ENCODE assay signal across 9 cellular contexts in the genomic region with DNA sequence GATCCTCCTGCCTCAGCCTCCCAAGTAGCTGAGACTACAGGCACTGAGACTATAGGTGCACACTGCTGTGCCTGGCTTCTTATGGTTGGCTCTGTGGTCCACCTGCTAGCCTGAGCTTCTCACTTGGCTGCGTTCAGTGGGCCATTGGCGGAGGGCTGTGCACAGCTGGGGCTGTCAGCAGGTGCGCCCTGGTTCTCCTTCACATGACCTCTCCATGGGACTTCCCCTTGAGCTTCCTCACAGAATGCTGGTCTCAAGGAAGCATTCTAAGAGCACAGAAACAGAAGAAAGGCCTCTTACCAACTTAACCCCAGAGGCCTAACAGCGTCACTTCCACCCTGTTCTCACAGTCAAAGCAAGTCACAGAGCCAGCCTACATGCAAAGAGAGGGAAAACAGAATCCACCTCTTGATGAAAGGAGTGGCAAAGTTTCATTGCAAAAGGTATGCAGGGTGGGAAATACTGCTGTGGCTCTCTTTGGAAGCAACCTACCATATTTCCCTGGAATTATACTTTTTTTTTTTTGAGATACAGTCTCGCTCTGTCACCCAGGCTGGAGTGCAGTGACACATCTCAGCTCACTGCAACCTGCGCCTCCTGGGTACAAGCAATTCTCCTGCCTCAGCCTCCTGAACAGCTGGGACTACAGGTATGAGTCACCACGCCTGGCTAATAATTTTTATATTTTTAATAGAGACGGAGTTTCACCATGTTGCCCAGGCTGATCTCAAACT. TPM values are rescaled to one million over a fixed set of nuclear protein-coding genes. Genes with fewer than 3 reads are reported as not detected.
A peak's percentile ranks its signal among the peaks of the same experiment; 100 is the strongest.
DNase-seq lines count a peak whose midpoint lies in the region; ATAC-seq and TF ChIP-seq lines count a peak whose summit lies in the region.
"Had no signal": no experiment of that assay in that cellular context is flagged by ENCODE, and none has a peak within 500 bp of the region (broad histone marks: within the 10 kb centered on the region; RNA-seq: fewer than 3 reads in every experiment).

No MANE protein-coding gene starts in this region.

- no peaks in the 10 kb centered on the region for H4K20me1 ChIP-seq in OCI-LY1 (ENCODE audit: insufficient read depth, low read length)

- no peaks in the 10 kb centered on the region for H3K9me3 ChIP-seq in OCI-LY1 (ENCODE audit: low read length)
- H3K9me3 ChIP-seq: upper lobe of left lung had no signal

- H3K9me2 ChIP-seq in OCI-LY1 (ENCODE audit: low read depth, low read length), result no peaks in the 10 kb centered on the region

- peak overlapping the region; percentile 37; the same call in 1 of the 2 replicates for H3K4me2 ChIP-seq in OCI-LY1 (ENCODE audit: low read length)

- no peaks in the 10 kb centered on the region for H3F3A ChIP-seq in OCI-LY1 (ENCODE audit: insufficient read depth, low read length)

- peak; percentile 53 for DNase-seq in activated CD4-positive, alpha-beta T cell treated with anti-CD3 and anti-CD28 coated beads for 36 hours
- no peak for DNase-seq in activated CD4-positive, alpha-beta T cell treated with anti-CD3 and anti-CD28 coated beads, Interleukin-2, amount 50 U/mL, for 4 hours
- DNase-seq in stimulated activated CD4-positive, alpha-beta T cell treated with anti-CD3 and anti-CD28 coated beads, Interleukin-4, amount 100 ng/mL, for 24 hours, result peak; percentile 29
- DNase-seq in NCI-H345 (lab: John Stamatoyannopoulos, UW) (no peak), immature natural killer cell (no peak), left lobe of liver (ENCODE audit: low spot score) (no peak)
- DNase-seq: upper lobe of left lung had no signal

- CTCF ChIA-PET in activated CD4-positive, alpha-beta T cell treated with anti-CD3 and anti-CD28 coated beads for 36 hours (lab: Charles Lee), result interaction anchor here (0.6 to 1.6 kb wide), 3 partner anchors 21 to 194 kb away, joined by 3 to 7 read pairs (median 4); partner anchors contain the start of genes MPHOSPH9 and MTRFR

- POLR2A ChIA-PET in activated CD4-positive, alpha-beta T cell treated with anti-CD3 and anti-CD28 coated beads for 36 hours (lab: Charles Lee), result interaction anchor here (0.6 to 2.4 kb wide), 4 partner anchors 10 to 125 kb away, joined by 4 to 7 read pairs (median 5); partner anchors contain the start of gene KMT5A

- H3K9me3 Mint-ChIP-seq in activated CD4-positive, alpha-beta T cell treated with anti-CD3 and anti-CD28 coated beads for 36 hours (ENCODE audit: low read depth), result no peaks in the 10 kb centered on the region
- no peaks in the 10 kb centered on the region for H3K9me3 Mint-ChIP-seq in immature natural killer cell

- no peaks in the 10 kb centered on the region for H3K27me3 ChIP-seq in OCI-LY1 (ENCODE audit: insufficient read depth, low read length)
- H3K27me3 ChIP-seq: upper lobe of left lung had no signal

- H2AFZ ChIP-seq in OCI-LY1 (ENCODE audit: low read length), result no peak overlapping the region

- H3K4me1 Mint-ChIP-seq in activated CD4-positive, alpha-beta T cell treated with anti-CD3 and anti-CD28 coated beads for 36 hours, result peaks cover 35% of the 10 kb centered on the region
- H3K4me1 Mint-ChIP-seq in immature natural killer cell, result peaks cover 4 to 7% of the 10 kb centered on the region in 2 donors

- intact Hi-C loops in activated CD4-positive, alpha-beta T cell treated with anti-CD3 and anti-CD28 coated beads for 36 hours (cut with DNase I, micrococcal nuclease), result loop anchor here (1.0 to 5.0 kb wide), 2 partner anchors 38 to 155 kb away; partner anchors contain the start of gene TMED2 (in 1 of the 2)

- H3K27ac Mint-ChIP-seq in activated CD4-positive, alpha-beta T cell treated with anti-CD3 and anti-CD28 coated beads for 36 hours, result peak overlapping the region; percentile 84
- no peak overlapping the region for H3K27ac Mint-ChIP-seq in immature natural killer cell

- no peak overlapping the region for H3K9ac ChIP-seq in OCI-LY1 (ENCODE audit: low read length)

- ATAC-seq in activated CD4-positive, alpha-beta T cell treated with anti-CD3 and anti-CD28 coated beads for 36 hours, result peak; percentile 79
- ATAC-seq in HG02610 (IDR thresholded peaks at IDR 0.05; ENCODE audit: unreplicated experiment) (peak; percentile 93), left lobe of liver (no peak)

- peaks cover 55% of the 10 kb centered on the region for H3K36me3 Mint-ChIP-seq in activated CD4-positive, alpha-beta T cell treated with anti-CD3 and anti-CD28 coated beads for 36 hours (ENCODE audit: low read depth)
- peaks cover 5 to 15% (median 9%) of the 10 kb centered on the region in 3 donors for H3K36me3 Mint-ChIP-seq in immature natural killer cell

- peak overlapping the region; percentile 40 for H3K4me3 Mint-ChIP-seq in activated CD4-positive, alpha-beta T cell treated with anti-CD3 and anti-CD28 coated beads for 36 hours
- no peak overlapping the region for H3K4me3 Mint-ChIP-seq in immature natural killer cell

- H3K79me2 ChIP-seq in OCI-LY1 (ENCODE audit: insufficient read depth, low read length), result no peaks in the 10 kb centered on the region

- no peak for TF ChIP-seq CTCF in OCI-LY1 (IDR thresholded peaks at IDR 0.05; ENCODE audit: low read length)

- H3K4me1 ChIP-seq in OCI-LY1 (ENCODE audit: insufficient read depth, low read length, severe bottlenecking), result peaks cover 38% of the 10 kb centered on the region

- H3K36me3 ChIP-seq in OCI-LY1 (ENCODE audit: insufficient read depth, low read length), result peaks cover 15% of the 10 kb centered on the region

- peak overlapping the region; percentile 81 for H3K27ac ChIP-seq in OCI-LY1 (ENCODE audit: low read depth, low read length, poor library complexity, severe bottlenecking)

- no peak overlapping the region for H3K4me3 ChIP-seq in OCI-LY1 (ENCODE audit: low read depth, low read length, poor library complexity, severe bottlenecking)
- H3K4me3 ChIP-seq: upper lobe of left lung had no signal

- no peaks in the 10 kb centered on the region for H3K27me3 Mint-ChIP-seq in activated CD4-positive, alpha-beta T cell treated with anti-CD3 and anti-CD28 coated beads for 36 hours
- H3K27me3 Mint-ChIP-seq in immature natural killer cell (ENCODE audit: low read depth in 3 of 3), result no peaks in the 10 kb centered on the region

RNA-seq across cellular contexts. Expression of gene RILPL2, which starts 9.3 kb away (rescaled TPM):
- 10 to 100 TPM; 10.4 to 12.1 TPM for total RNA-seq in activated CD4-positive, alpha-beta T cell treated with anti-CD3 and anti-CD28 coated beads for 36 hours
- polyA plus RNA-seq in immature natural killer cell, result 1 to 10 TPM; 4.7 to 6.5 (median 6.5) TPM
- total RNA-seq in left lobe of liver, result 2.7 TPM

RNA-seq across cellular contexts. Expression of gene SNRNP35, which starts 30.7 kb away (rescaled TPM):
- total RNA-seq in activated CD4-positive, alpha-beta T cell treated with anti-CD3 and anti-CD28 coated beads for 36 hours, result 10 to 100 TPM; 24.1 to 24.8 TPM
- polyA plus RNA-seq in immature natural killer cell, result 10 to 100 TPM; 26.2 to 42.3 (median 37.8) TPM
- 7.6 TPM for total RNA-seq in left lobe of liver

RNA-seq across cellular contexts. Expression of gene KMT5A, which starts 43.3 kb away (rescaled TPM):
- 10 to 100 TPM; 47.0 to 78.4 TPM for total RNA-seq in activated CD4-positive, alpha-beta T cell treated with anti-CD3 and anti-CD28 coated beads for 36 hours
- polyA plus RNA-seq in immature natural killer cell, result 1 to 10 TPM in 2 of 3 donors, under 1 TPM in 1; 0.16 to 6.1 (median 3.2) TPM
- total RNA-seq in left lobe of liver, result 14.7 TPM

Comparison
In these comparisons a context has a peak if more than half of its experiments do, and no peak if none do; other contexts are left out.
1. DNase-seq: peak in activated CD4-positive, alpha-beta T cell treated with anti-CD3 and anti-CD28 coated beads for 36 hours (single experiment) and stimulated activated CD4-positive, alpha-beta T cell treated with anti-CD3 and anti-CD28 coated beads, Interleukin-4, amount 100 ng/mL, for 24 hours (single experiment); none in activated CD4-positive, alpha-beta T cell treated with anti-CD3 and anti-CD28 coated beads, Interleukin-2, amount 50 U/mL, for 4 hours (0 of 2), NCI-H345 (single experiment), immature natural killer cell (0 of 3) and left lobe of liver (single experiment).